ENCODE assay signal across 8 cellular contexts in genomic region chr1:197902454-197903195, GRCh38. TPM values are rescaled to one million over a fixed set of nuclear protein-coding genes. Genes with fewer than 3 reads are reported as not detected.
A peak's percentile ranks its signal among the peaks of the same experiment; 100 is the strongest.
DNase-seq lines count a peak whose midpoint lies in the region; ATAC-seq and TF ChIP-seq lines count a peak whose summit lies in the region.

TSS of gene C1orf53 (plus strand) at chr1:197902630. CDS start at chr1:197902650, 20 bp downstream.

- H3K4me3 ChIP-seq in DOHH2 (ENCODE audit: low read length) (peak within 1 kb of the TSS; percentile 94), neural progenitor cell (peak within 1 kb of the TSS; percentile 70), stomach smooth muscle (ENCODE audit: low read length in 2 of 2) (peak within 1 kb of the TSS; percentile 77 to 80)

- H3K79me2 ChIP-seq in DOHH2 (ENCODE audit: control insufficient read depth, low read length) (peaks cover 8% of the 10 kb centered on the region), neural progenitor cell (ENCODE audit: low read depth) (no peaks in the 10 kb centered on the region)

- H3K9me3 Mint-ChIP-seq in neural progenitor cell = no peaks in the 10 kb centered on the region

- H3K27ac ChIP-seq in DOHH2 (ENCODE audit: low read depth, low read length) (peak within 1 kb of the TSS; percentile 76), neural progenitor cell (peak within 1 kb of the TSS; percentile 95), stomach smooth muscle (ENCODE audit: low read length) (peak within 1 kb of the TSS; percentile 72)

- H3K4me2 ChIP-seq in DOHH2 (ENCODE audit: low read length) (peak within 1 kb of the TSS; percentile 96), neural progenitor cell (peak within 1 kb of the TSS; percentile 85)

- H4K20me1 ChIP-seq in DOHH2 (ENCODE audit: control insufficient read depth, insufficient read depth, low read depth, low read length) (no peaks in the 10 kb centered on the region), neural progenitor cell (ENCODE audit: low read depth) (peaks cover 30% of the 10 kb centered on the region)

- H3K9ac ChIP-seq in neural progenitor cell (peak within 1 kb of the TSS; percentile 47), stomach smooth muscle (ENCODE audit: low read length in 2 of 2) (peak within 1 kb of the TSS; percentile 86 to 87)

- H3K9me3 ChIP-seq in DOHH2 (ENCODE audit: control insufficient read depth, insufficient read depth, low read length) (no peaks in the 10 kb centered on the region), neural progenitor cell (ENCODE audit: low read depth) (no peaks in the 10 kb centered on the region), stomach smooth muscle (ENCODE audit: control insufficient read depth in 2 of 2, low read length in 2 of 2) (no peaks in the 10 kb centered on the region)

- H3K4me1 Mint-ChIP-seq in neural progenitor cell = peaks cover 19% of the 10 kb centered on the region

- TF ChIP-seq CTCF in DOHH2 (IDR thresholded peaks at IDR 0.05; ENCODE audit: low read depth, low read length, poor library complexity, severe bottlenecking) (no peak), neural progenitor cell (IDR thresholded peaks at IDR 0.05) (no peak)

- H2AFZ ChIP-seq in neural progenitor cell (replicated peaks) = peak within 1 kb of the TSS; percentile 97

- H3K9me2 ChIP-seq in DOHH2 (replicated peaks; ENCODE audit: control insufficient read depth, low read length) = no peaks in the 10 kb centered on the region

- H3F3A ChIP-seq in DOHH2 (ENCODE audit: control insufficient read depth, insufficient read depth) (0 out of 2 replicates have a peak, but pooled peaks cover 4% of the 10 kb centered on the region), neural progenitor cell (ENCODE audit: low read depth) (peaks cover 35% of the 10 kb centered on the region)

- H3K36me3 Mint-ChIP-seq in neural progenitor cell = no peaks in the 10 kb centered on the region

- H3K27ac Mint-ChIP-seq in neural progenitor cell = peak within 1 kb of the TSS; percentile 64

- H3K27me3 ChIP-seq in DOHH2 (ENCODE audit: control insufficient read depth, low read length) (no peaks in the 10 kb centered on the region), neural progenitor cell (peaks cover 54% of the 10 kb centered on the region), stomach smooth muscle (ENCODE audit: control insufficient read depth in 1 of 2, insufficient read depth in 2 of 2, low read length in 2 of 2) (peaks cover 8 to 27% of the 10 kb centered on the region in 2 donors)

- H3K4me3 Mint-ChIP-seq in neural progenitor cell = peak within 1 kb of the TSS; percentile 91

- H3K4me1 ChIP-seq in DOHH2 (ENCODE audit: control insufficient read depth, low read length) = peaks cover 38% of the 10 kb centered on the region
- peaks cover 22% of the 10 kb centered on the region for H3K4me1 ChIP-seq in neural progenitor cell
- peaks cover 6% of the 10 kb centered on the region for H3K4me1 ChIP-seq in stomach smooth muscle (ENCODE audit: control insufficient read depth, insufficient read depth, low read length)

- peak; percentile 95 for ATAC-seq in GM21786 (IDR thresholded peaks at IDR 0.05; ENCODE audit: unreplicated experiment)

- H3K27me3 Mint-ChIP-seq in neural progenitor cell (ENCODE audit: insufficient read depth, low read depth) = peaks cover 49% of the 10 kb centered on the region

- DNase-seq in KG1 (lab: John Stamatoyannopoulos, UW) (peak; percentile 59), RPMI8226 (peak; percentile 95), fibroblast of the conjunctiva (ENCODE audit: low read depth) (peak; percentile 70), neural progenitor cell (ENCODE audit: low spot score) (peak; percentile 96)
- DNase-seq in activated effector memory CD4-positive, alpha-beta T cell treated with Interleukin-2 at 50 U/mL for 16 hours = peak; percentile 68

- H3K36me3 ChIP-seq in DOHH2 (ENCODE audit: control insufficient read depth, low read length) (peaks cover 3% of the 10 kb centered on the region; the same call in 1 of the 2 replicates), neural progenitor cell (no peaks in the 10 kb centered on the region), stomach smooth muscle (ENCODE audit: control insufficient read depth in 2 of 2, insufficient read depth in 2 of 2, low read length in 2 of 2) (no peaks in the 10 kb centered on the region)

RNA-seq across cellular contexts. Expression of gene C1orf53, which starts in this region (rescaled TPM):
- 1.4 and 5.4 TPM in 2 replicates for total RNA-seq in neural progenitor cell (ENCODE audit: low replicate concordance)

Comparison
In these comparisons a context has a peak if more than half of its experiments do, and no peak if none do; other contexts are left out.
1. Peak in every context shown above with its lines: DNase-seq, ATAC-seq, H3K4me3 ChIP-seq and H3K27ac ChIP-seq.